Comparison of ENCODE assay signal across 8 cellular contexts in the genomic region with DNA sequence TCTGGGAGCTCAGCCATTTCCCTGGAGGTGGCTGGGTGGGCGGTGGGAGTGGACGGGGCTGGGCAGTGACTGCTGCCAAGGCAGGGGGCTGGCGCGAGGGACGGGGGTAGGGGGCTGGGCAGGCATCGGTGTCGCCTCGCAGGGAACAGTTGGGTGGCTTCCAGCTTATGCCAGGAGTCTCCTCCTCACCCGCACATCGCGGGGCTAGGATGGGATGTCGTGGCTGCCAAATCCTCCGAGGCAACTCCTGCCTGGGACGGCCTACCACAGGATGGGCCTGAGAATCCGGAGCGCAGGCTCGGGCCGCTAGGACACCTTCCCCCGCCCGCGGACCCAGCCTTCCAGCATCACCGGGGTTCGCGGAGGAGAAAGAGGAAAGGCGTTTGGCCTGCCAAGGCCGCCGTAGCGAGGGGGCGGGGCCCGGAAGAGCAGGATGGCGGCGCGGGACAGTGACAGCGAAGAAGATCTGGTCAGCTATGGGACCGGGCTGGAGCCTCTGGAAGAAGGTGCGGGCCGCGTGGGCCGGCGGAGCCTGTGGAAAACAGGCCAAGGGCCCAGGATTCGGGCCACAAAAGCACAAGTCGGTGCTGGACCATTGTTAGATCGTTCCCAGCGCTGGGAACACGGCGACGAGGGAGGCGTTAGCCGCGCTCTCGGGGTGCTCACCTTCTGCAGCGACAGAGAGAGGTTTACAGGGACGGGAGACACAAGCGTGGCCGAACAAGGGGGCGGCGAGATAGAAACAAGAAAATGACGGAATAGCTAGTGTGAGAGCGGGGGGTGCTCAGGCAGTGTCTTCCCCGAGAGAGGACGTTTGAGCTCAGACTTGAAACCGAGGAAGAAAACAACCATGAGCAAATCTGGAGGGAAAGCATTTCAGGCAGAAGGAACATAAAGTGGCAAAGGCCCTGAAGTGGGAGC. TPM values are rescaled to one million over a fixed set of nuclear protein-coding genes. Genes with fewer than 3 reads are reported as not detected.
A peak's percentile ranks its signal among the peaks of the same experiment; 100 is the strongest.
DNase-seq lines count a peak whose midpoint lies in the region; ATAC-seq and TF ChIP-seq lines count a peak whose summit lies in the region.

A gene with protein sequence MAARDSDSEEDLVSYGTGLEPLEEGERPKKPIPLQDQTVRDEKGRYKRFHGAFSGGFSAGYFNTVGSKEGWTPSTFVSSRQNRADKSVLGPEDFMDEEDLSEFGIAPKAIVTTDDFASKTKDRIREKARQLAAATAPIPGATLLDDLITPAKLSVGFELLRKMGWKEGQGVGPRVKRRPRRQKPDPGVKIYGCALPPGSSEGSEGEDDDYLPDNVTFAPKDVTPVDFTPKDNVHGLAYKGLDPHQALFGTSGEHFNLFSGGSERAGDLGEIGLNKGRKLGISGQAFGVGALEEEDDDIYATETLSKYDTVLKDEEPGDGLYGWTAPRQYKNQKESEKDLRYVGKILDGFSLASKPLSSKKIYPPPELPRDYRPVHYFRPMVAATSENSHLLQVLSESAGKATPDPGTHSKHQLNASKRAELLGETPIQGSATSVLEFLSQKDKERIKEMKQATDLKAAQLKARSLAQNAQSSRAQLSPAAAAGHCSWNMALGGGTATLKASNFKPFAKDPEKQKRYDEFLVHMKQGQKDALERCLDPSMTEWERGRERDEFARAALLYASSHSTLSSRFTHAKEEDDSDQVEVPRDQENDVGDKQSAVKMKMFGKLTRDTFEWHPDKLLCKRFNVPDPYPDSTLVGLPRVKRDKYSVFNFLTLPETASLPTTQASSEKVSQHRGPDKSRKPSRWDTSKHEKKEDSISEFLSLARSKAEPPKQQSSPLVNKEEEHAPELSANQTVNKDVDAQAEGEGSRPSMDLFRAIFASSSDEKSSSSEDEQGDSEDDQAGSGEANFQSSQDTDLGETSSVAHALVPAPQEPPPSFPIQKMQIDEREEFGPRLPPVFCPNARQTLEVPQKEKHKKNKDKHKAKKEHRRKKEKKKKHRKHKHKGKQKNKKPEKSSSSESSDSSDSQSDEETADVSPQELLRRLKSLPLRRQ (plus strand): TSS at position 421 of the 921 bp plus-strand sequence. CDS start 13 bp downstream, at position 434.

- no peak within 1 kb of the TSS for H3K27ac ChIP-seq in endodermal cell (ENCODE audit: low read depth, low read length)
- no peak within 1 kb of the TSS for H3K27ac ChIP-seq in mesodermal cell (ENCODE audit: low read depth, low read length, severe bottlenecking)

- H3K9me3 Mint-ChIP-seq in endodermal cell = no peaks in the 10 kb centered on the region

- H3K27me3 Mint-ChIP-seq in endodermal cell (ENCODE audit: insufficient read depth) = no peaks in the 10 kb centered on the region

- peaks cover 20% of the 10 kb centered on the region for H3K4me1 Mint-ChIP-seq in endodermal cell

- H3K9ac ChIP-seq in NT2/D1 (ENCODE audit: insufficient read length, low read depth) = peak within 1 kb of the TSS; percentile 82
- peak within 1 kb of the TSS; percentile 77 for H3K9ac ChIP-seq in endodermal cell (ENCODE audit: extremely low read depth, low read length, poor library complexity, severe bottlenecking)

- 1 to 3% methylated on average over 40 to 62 of the region's 62 CpGs for WGBS in endodermal cell (ENCODE audit: insufficient coverage in 1 of 2, insufficient read length in 1 of 2), 2 experiments
- WGBS in mesodermal cell (ENCODE audit: insufficient coverage in 2 of 2), 2 experiments = 1 to 2% methylated on average over 59 to 62 of the region's 62 CpGs

- DNase-seq in CMK (ENCODE audit: low read depth) (peak; percentile 69), HS-5 (ENCODE audit: low read depth) (peak; percentile 47), NT2/D1 (ENCODE audit: low read depth, low spot score) (peak; percentile 52), endodermal cell (peak; percentile 98)
- peak; percentile 32 for DNase-seq in activated CD8-positive, alpha-beta memory T cell treated with anti-CD3 and anti-CD28 coated beads, Interleukin-2, amount 50 U/mL, for 1 hour (ENCODE audit: extremely low read depth)
- peak; percentile 71 for DNase-seq in stimulated activated CD8-positive, alpha-beta memory T cell treated with anti-CD3 and anti-CD28 coated beads, Interleukin-15, amount 100 ng/mL, for 24 hours (ENCODE audit: low read depth)

- peak within 1 kb of the TSS; percentile 80 for H3K4me3 ChIP-seq in NT2/D1 (ENCODE audit: insufficient read length, low read depth)
- peak within 1 kb of the TSS; percentile 99 for H3K4me3 ChIP-seq in endodermal cell (ENCODE audit: low read length)
- H3K4me3 ChIP-seq in mesodermal cell (ENCODE audit: extremely low read depth, insufficient read depth, low read length, poor library complexity, severe bottlenecking) = peak within 1 kb of the TSS; percentile 98

- H3K36me3 ChIP-seq in NT2/D1 (ENCODE audit: insufficient read depth, insufficient read length, low read length) (peaks cover 8% of the 10 kb centered on the region), endodermal cell (ENCODE audit: control insufficient read depth, insufficient read depth, low read length) (no peaks in the 10 kb centered on the region), mesodermal cell (ENCODE audit: control insufficient read depth, insufficient read depth, low read length) (no peaks in the 10 kb centered on the region)

- H3K4me1 ChIP-seq in NT2/D1 (ENCODE audit: insufficient read depth, insufficient read length) = peaks cover 1% of the 10 kb centered on the region
- H3K4me1 ChIP-seq in endodermal cell (ENCODE audit: control insufficient read depth, insufficient read depth, low read length) = peaks cover 4% of the 10 kb centered on the region
- peaks cover 18% of the 10 kb centered on the region for H3K4me1 ChIP-seq in mesodermal cell (ENCODE audit: control insufficient read depth, insufficient read depth, low read length, poor library complexity, severe bottlenecking)

- peak within 1 kb of the TSS; percentile 97 for H3K4me3 Mint-ChIP-seq in endodermal cell

- no peaks in the 10 kb centered on the region for H3K36me3 Mint-ChIP-seq in endodermal cell (ENCODE audit: low read depth)

- H3K27me3 ChIP-seq in NT2/D1 (ENCODE audit: insufficient read depth, insufficient read length) = no peaks in the 10 kb centered on the region
- H3K27me3 ChIP-seq in endodermal cell (ENCODE audit: control insufficient read depth, insufficient read depth, low read length, poor library complexity, severe bottlenecking) = no peaks in the 10 kb centered on the region

- peak within 1 kb of the TSS; percentile 95 for H3K27ac Mint-ChIP-seq in endodermal cell

- H3K9me3 ChIP-seq in NT2/D1 (ENCODE audit: insufficient read depth, low read length) (no peaks in the 10 kb centered on the region), endodermal cell (ENCODE audit: control insufficient read depth, low read length) (no peaks in the 10 kb centered on the region), mesodermal cell (ENCODE audit: control insufficient read depth, low read length) (no peaks in the 10 kb centered on the region)

- TF ChIP-seq CTCF in endodermal cell (conservative IDR thresholded peaks at IDR 0.05) = peak; percentile 18

- peak; percentile 77 for ATAC-seq in GM19467 (IDR thresholded peaks at IDR 0.05; ENCODE audit: unreplicated experiment)

RNA-seq across cellular contexts. Expression of the gene that starts here (rescaled TPM):
- 10 to 100 TPM; 10.1 to 11.2 TPM for total RNA-seq in endodermal cell
- 10.5 TPM for polyA plus RNA-seq in endodermal cell (2013, experiment 1 of 2)
- polyA plus RNA-seq in endodermal cell (2013, experiment 2 of 2) = 8.8 TPM
- 6.2 TPM for polyA plus RNA-seq in mesodermal cell (2013, experiment 1 of 2)
- polyA plus RNA-seq in mesodermal cell (2013, experiment 2 of 2) = 6.7 TPM

Comparison
In these comparisons a context has a peak if more than half of its experiments do, and no peak if none do; other contexts are left out.
1. DNase-seq: peak in every context shown above with its lines; median percentile 98 in endodermal cell; 71 in stimulated activated CD8-positive, alpha-beta memory T cell treated with anti-CD3 and anti-CD28 coated beads, Interleukin-15, amount 100 ng/mL, for 24 hours; 69 in CMK; 52 in NT2/D1; 47 in HS-5; 32 in activated CD8-positive, alpha-beta memory T cell treated with anti-CD3 and anti-CD28 coated beads, Interleukin-2, amount 50 U/mL, for 1 hour.